Comparison of ENCODE assay signal across 17 cellular contexts in genomic region chr6:104118274-104118673, GRCh38.
A peak's percentile ranks its signal among the peaks of the same experiment; 100 is the strongest.
DNase-seq lines count a peak whose midpoint lies in the region; ATAC-seq, FAIRE-seq and TF ChIP-seq lines count a peak whose summit lies in the region.
"Had no signal": no experiment of that assay in that cellular context is flagged by ENCODE, and none has a peak within 500 bp of the region (broad histone marks: within the 10 kb centered on the region; RNA-seq: fewer than 3 reads in every experiment).

No MANE protein-coding gene starts in this region.

- POLR2A ChIA-PET in activated CD4-positive, alpha-beta T cell treated with anti-CD3 and anti-CD28 coated beads, Interleukin-2, amount 10 ng/mL, durations not matched to agents 7 days and 5 days (lab: Charles Lee), result no interaction called here

- H3K27ac ChIP-seq in astrocyte (ENCODE audit: low read depth, low read length), result peak overlapping the region; percentile 56
- no peak overlapping the region for H3K27ac ChIP-seq in foreskin keratinocyte
- peak overlapping the region; percentile 79 for H3K27ac ChIP-seq in smooth muscle cell (ENCODE audit: low read depth)
- H3K27ac ChIP-seq: left ventricle myocardium inferior, right lobe of liver, vagina had no signal

- H3K4me2 ChIP-seq in astrocyte (ENCODE audit: low read length) (peak overlapping the region; percentile 20), smooth muscle cell (peak overlapping the region; percentile 30)

- H3K4me1 ChIP-seq in astrocyte (ENCODE audit: insufficient read depth, low read length) (peaks cover 9% of the 10 kb centered on the region), foreskin keratinocyte (no peaks in the 10 kb centered on the region), smooth muscle cell (ENCODE audit: low read depth) (no peaks in the 10 kb centered on the region)
- H3K4me1 ChIP-seq: left ventricle myocardium inferior, right lobe of liver, vagina had no signal

- H3K36me3 Mint-ChIP-seq in astrocyte (ENCODE audit: low read depth, unreplicated experiment), result no peaks in the 10 kb centered on the region
- no peaks in the 10 kb centered on the region for H3K36me3 Mint-ChIP-seq in activated CD4-positive, alpha-beta T cell treated with anti-CD3 and anti-CD28 coated beads, Interleukin-2, amount 10 ng/mL, durations not matched to agents 7 days and 5 days (ENCODE audit: low read depth)
- H3K36me3 Mint-ChIP-seq: CD4-positive, alpha-beta memory T cell; natural killer cell treated with Interleukin-12 subunit alpha and Interleukin-12 subunit beta and Interleukin-15 and Interleukin-18, amount 100 ng/mL, for 72 hours; stimulated activated naive B cell treated with anti-CD40 and anti-IgM and Interleukin-4, amounts not matched to agents 10 μg/mL and 1 μg/mL and 100 μg/mL, for 72 hours had no signal

- peak overlapping the region; percentile 37 for H3K9ac ChIP-seq in astrocyte (ENCODE audit: low read length)
- peak overlapping the region; percentile 48 for H3K9ac ChIP-seq in smooth muscle cell (ENCODE audit: low read depth)

- H4K20me1 ChIP-seq in astrocyte (ENCODE audit: insufficient read depth, low read length) (no peaks in the 10 kb centered on the region), smooth muscle cell (ENCODE audit: low read depth) (no peaks in the 10 kb centered on the region)

- H3K36me3 ChIP-seq in astrocyte (ENCODE audit: insufficient read depth, low read length), result no peaks in the 10 kb centered on the region
- no peaks in the 10 kb centered on the region for H3K36me3 ChIP-seq in smooth muscle cell (ENCODE audit: low read depth)
- H3K36me3 ChIP-seq: left ventricle myocardium inferior, right lobe of liver, vagina had no signal

- ATAC-seq in foreskin keratinocyte, result peak; percentile 72
- ATAC-seq: natural killer cell treated with Interleukin-12 subunit alpha and Interleukin-12 subunit beta and Interleukin-15 and Interleukin-18, amount 100 ng/mL, for 72 hours; right lobe of liver; stimulated activated naive B cell treated with anti-CD40 and anti-IgM and Interleukin-4, amounts not matched to agents 10 μg/mL and 1 μg/mL and 100 μg/mL, for 72 hours had no signal

- H3K9me3 Mint-ChIP-seq in astrocyte (ENCODE audit: unreplicated experiment), result no peaks in the 10 kb centered on the region
- H3K9me3 Mint-ChIP-seq in activated CD4-positive, alpha-beta T cell treated with anti-CD3 and anti-CD28 coated beads, Interleukin-2, amount 10 ng/mL, durations not matched to agents 7 days and 5 days, result no peaks in the 10 kb centered on the region
- H3K9me3 Mint-ChIP-seq: stimulated activated naive B cell treated with anti-CD40 and anti-IgM and Interleukin-4, amounts not matched to agents 10 μg/mL and 1 μg/mL and 100 μg/mL, for 72 hours had no signal

- H2AFZ ChIP-seq in astrocyte (ENCODE audit: low read depth, low read length), result peak overlapping the region; percentile 44
- peak overlapping the region; percentile 12 for H2AFZ ChIP-seq in smooth muscle cell (ENCODE audit: low read depth)

- H3K27me3 Mint-ChIP-seq in astrocyte (ENCODE audit: low read depth, unreplicated experiment), result no peaks in the 10 kb centered on the region
- no peaks in the 10 kb centered on the region for H3K27me3 Mint-ChIP-seq in activated CD4-positive, alpha-beta T cell treated with anti-CD3 and anti-CD28 coated beads, Interleukin-2, amount 10 ng/mL, durations not matched to agents 7 days and 5 days
- H3K27me3 Mint-ChIP-seq: CD4-positive, alpha-beta memory T cell; natural killer cell treated with Interleukin-12 subunit alpha and Interleukin-12 subunit beta and Interleukin-15 and Interleukin-18, amount 100 ng/mL, for 72 hours; stimulated activated naive B cell treated with anti-CD40 and anti-IgM and Interleukin-4, amounts not matched to agents 10 μg/mL and 1 μg/mL and 100 μg/mL, for 72 hours had no signal

- no peak overlapping the region for H3K4me3 Mint-ChIP-seq in astrocyte (ENCODE audit: unreplicated experiment)
- no peak overlapping the region for H3K4me3 Mint-ChIP-seq in activated CD4-positive, alpha-beta T cell treated with anti-CD3 and anti-CD28 coated beads, Interleukin-2, amount 10 ng/mL, durations not matched to agents 7 days and 5 days
- H3K4me3 Mint-ChIP-seq: CD4-positive, alpha-beta memory T cell; natural killer cell treated with Interleukin-12 subunit alpha and Interleukin-12 subunit beta and Interleukin-15 and Interleukin-18, amount 100 ng/mL, for 72 hours; stimulated activated naive B cell treated with anti-CD40 and anti-IgM and Interleukin-4, amounts not matched to agents 10 μg/mL and 1 μg/mL and 100 μg/mL, for 72 hours had no signal

- no peaks in the 10 kb centered on the region for H3F3A ChIP-seq in smooth muscle cell (ENCODE audit: low read depth)

- H3K4me1 Mint-ChIP-seq in astrocyte (ENCODE audit: low read depth, unreplicated experiment), result peaks cover 11% of the 10 kb centered on the region
- H3K4me1 Mint-ChIP-seq in activated CD4-positive, alpha-beta T cell treated with anti-CD3 and anti-CD28 coated beads, Interleukin-2, amount 10 ng/mL, durations not matched to agents 7 days and 5 days, result no peaks in the 10 kb centered on the region
- H3K4me1 Mint-ChIP-seq: CD4-positive, alpha-beta memory T cell; stimulated activated naive B cell treated with anti-CD40 and anti-IgM and Interleukin-4, amounts not matched to agents 10 μg/mL and 1 μg/mL and 100 μg/mL, for 72 hours had no signal

- no peak overlapping the region for H3K4me3 ChIP-seq in astrocyte (ENCODE audit: insufficient read depth, low read depth, low read length)
- H3K4me3 ChIP-seq in smooth muscle cell, result no peak overlapping the region
- H3K4me3 ChIP-seq: left ventricle myocardium inferior, right lobe of liver, vagina had no signal

- H3K79me2 ChIP-seq in astrocyte (ENCODE audit: insufficient read depth, low read length) (no peaks in the 10 kb centered on the region), smooth muscle cell (ENCODE audit: low read depth) (no peaks in the 10 kb centered on the region)

- H3K9me3 ChIP-seq in astrocyte (ENCODE audit: insufficient read depth, low read depth, low read length) (no peaks in the 10 kb centered on the region), smooth muscle cell (replicated peaks; ENCODE audit: low read depth) (no peaks in the 10 kb centered on the region)
- H3K9me3 ChIP-seq: left ventricle myocardium inferior, right lobe of liver, vagina had no signal

- H3K27me3 ChIP-seq in astrocyte (ENCODE audit: insufficient read depth, low read length) (no peaks in the 10 kb centered on the region), foreskin keratinocyte (no peaks in the 10 kb centered on the region), smooth muscle cell (ENCODE audit: low read depth) (no peaks in the 10 kb centered on the region)
- H3K27me3 ChIP-seq: right lobe of liver, vagina had no signal

- CTCF ChIA-PET in activated CD4-positive, alpha-beta T cell treated with anti-CD3 and anti-CD28 coated beads, Interleukin-2, amount 10 ng/mL, durations not matched to agents 7 days and 5 days (lab: Charles Lee), result no interaction called here

- H3K27ac Mint-ChIP-seq in astrocyte (ENCODE audit: unreplicated experiment), result peak overlapping the region; percentile 70
- no peak overlapping the region for H3K27ac Mint-ChIP-seq in activated CD4-positive, alpha-beta T cell treated with anti-CD3 and anti-CD28 coated beads, Interleukin-2, amount 10 ng/mL, durations not matched to agents 7 days and 5 days
- H3K27ac Mint-ChIP-seq: CD4-positive, alpha-beta memory T cell; natural killer cell treated with Interleukin-12 subunit alpha and Interleukin-12 subunit beta and Interleukin-15 and Interleukin-18, amount 100 ng/mL, for 72 hours; stimulated activated naive B cell treated with anti-CD40 and anti-IgM and Interleukin-4, amounts not matched to agents 10 μg/mL and 1 μg/mL and 100 μg/mL, for 72 hours had no signal

- peak; percentile 34 for DNase-seq in HK-2 (ENCODE audit: unreplicated experiment)
- peak; percentile 22 for DNase-seq in astrocyte (ENCODE audit: low read depth)
- peak; percentile 7 to 66 for DNase-seq in foreskin keratinocyte
- no peak for DNase-seq in smooth muscle cell (lab: John Stamatoyannopoulos, UW; ENCODE audit: unreplicated experiment)
- no peak for DNase-seq in NCI-H1105 (lab: John Stamatoyannopoulos, UW)
- DNase-seq in activated CD4-positive, alpha-beta T cell treated with anti-CD3 and anti-CD28 coated beads, Interleukin-2, amount 10 ng/mL, durations not matched to agents 7 days and 5 days, result no peak
- DNase-seq in DMS114 treated with DMSO at 0.1 percent for 48 hours (lab: John Stamatoyannopoulos, UW; ENCODE audit: unreplicated experiment), result no peak
- DNase-seq: activated CD4-positive, alpha-beta T cell treated with anti-CD3 and anti-CD28 coated beads, Interleukin-2, amount 50 U/mL, for 4 hours; CD4-positive, alpha-beta memory T cell; Karpas-422; left ventricle myocardium inferior; NCI-H1930; right lobe of liver; stimulated activated CD4-positive, alpha-beta T cell treated with anti-CD3 and anti-CD28 coated beads, Interleukin-4, amount 100 ng/mL, for 4 hours; stimulated activated naive B cell treated with anti-CD40 and anti-IgM and Interleukin-4, amounts not matched to agents 10 μg/mL and 1 μg/mL and 100 μg/mL, for 72 hours had no signal

- WGBS in smooth muscle cell (ENCODE audit: low lambda C conversion rate), result 46% methylated on average over 4 of the region's 4 CpGs

- no peak for FAIRE-seq in astrocyte (lab: Jason Lieb, UNC)

- TF ChIP-seq CTCF in astrocyte (IDR thresholded peaks at IDR 0.05; ENCODE audit: insufficient read depth, low read depth, low read length) (no peak), foreskin keratinocyte (conservative IDR thresholded peaks at IDR 0.05) (no peak), smooth muscle cell (IDR thresholded peaks at IDR 0.05; ENCODE audit: borderline replicate concordance, insufficient read depth, poor library complexity, severe bottlenecking) (no peak)

Comparison
In these comparisons a context has a peak if more than half of its experiments do, and no peak if none do; other contexts are left out.
1. DNase-seq: peak in HK-2 (single experiment), astrocyte (single experiment) and foreskin keratinocyte (2 of 2); none in smooth muscle cell (single experiment), NCI-H1105 (single experiment), activated CD4-positive, alpha-beta T cell treated with anti-CD3 and anti-CD28 coated beads, Interleukin-2, amount 10 ng/mL, durations not matched to agents 7 days and 5 days (single experiment) and DMS114 treated with DMSO at 0.1 percent for 48 hours (single experiment).